Comparison of ENCODE assay signal across 8 cellular contexts in genomic region chr22:39245130-39246039, GRCh38. TPM values are rescaled to one million over a fixed set of nuclear protein-coding genes. Genes with fewer than 3 reads are reported as not detected.
DNase-seq lines count a peak whose midpoint lies in the region; ATAC-seq and TF ChIP-seq lines count a peak whose summit lies in the region.
"Had no signal": no experiment of that assay in that cellular context is flagged by ENCODE, and none has a peak within 500 bp of the region (broad histone marks: within the 10 kb centered on the region; RNA-seq: fewer than 3 reads in every experiment).

No MANE protein-coding gene starts in this region.

- no peaks in the 10 kb centered on the region for H3K27me3 ChIP-seq in HCT116 (ENCODE audit: insufficient read depth, low read length)
- peaks cover 14% of the 10 kb centered on the region for H3K27me3 ChIP-seq in hepatocyte
- H3K27me3 ChIP-seq in spleen (replicated peaks in 1 of 7), result peaks cover 0 to 100% (median 51%) of the 10 kb centered on the region in 7 donors

- TF ChIP-seq CTCF in HCT116 (IDR thresholded peaks at IDR 0.05 in 2 of 3, conservative IDR thresholded peaks at IDR 0.05 in 1 of 3; ENCODE audit: borderline replicate concordance in 1 of 3, insufficient read depth in 1 of 3, low read depth in 2 of 3, low read length in 2 of 3) (no peak), hepatocyte (IDR thresholded peaks at IDR 0.05; ENCODE audit: poor library complexity) (no peak), spleen (IDR thresholded peaks at IDR 0.05 in 8 of 11, conservative IDR thresholded peaks at IDR 0.05 in 3 of 11) (no peak)

- H3K9me2 ChIP-seq in HCT116 (ENCODE audit: insufficient read depth) (no peaks in the 10 kb centered on the region), hepatocyte (replicated peaks; ENCODE audit: insufficient read depth) (no peaks in the 10 kb centered on the region)

- no peaks in the 10 kb centered on the region for H3K9me3 ChIP-seq in HCT116 (ENCODE audit: control insufficient read depth in 1 of 2, insufficient read depth in 1 of 2, low read depth in 1 of 2, low read length in 2 of 2)
- no peaks in the 10 kb centered on the region for H3K9me3 ChIP-seq in hepatocyte (ENCODE audit: low read depth)
- H3K9me3 ChIP-seq in spleen, result no peaks in the 10 kb centered on the region

- no peak for DNase-seq in HCT116 (ENCODE audit: low read depth, low spot score)
- DNase-seq in hepatocyte (ENCODE audit: low spot score), result no peak
- DNase-seq in spleen, result no peak
- no peak for DNase-seq in NCI-H1694 (lab: John Stamatoyannopoulos, UW)
- no peak for DNase-seq in activated gamma-delta T cell treated with Interleukin-2 at 50 U/mL for 16 hours
- DNase-seq in NCI-H1930 (lab: John Stamatoyannopoulos, UW), result no peak
- DNase-seq: effector CD4-positive, alpha-beta T cell had no signal

- CTCF ChIA-PET in HCT116 (lab: Charles Lee), result interaction anchor here (0.6 to 1.4 kb wide), 5 partner anchors 30 to 66 kb away, joined by 3 to 4 read pairs (median 3); no protein-coding TSS in a partner anchor

- no peak overlapping the region for H3K27ac Mint-ChIP-seq in activated T-helper 17 cell treated with anti-CD3 and anti-CD28 coated beads, Interleukin-2, amount 50 U/mL, for 72 hours

- no peak for TF ChIP-seq RAD21 in HCT116 (IDR thresholded peaks at IDR 0.05; ENCODE audit: low read depth)

- peaks cover 25% of the 10 kb centered on the region; the same call in 1 of the 2 replicates for H3K79me2 ChIP-seq in HCT116 (ENCODE audit: insufficient read depth, low read length)
- H3K79me2 ChIP-seq in hepatocyte, result no peaks in the 10 kb centered on the region

- H2AFZ ChIP-seq in HCT116 (ENCODE audit: low read depth, low read length, poor library complexity, severe bottlenecking) (no peak overlapping the region), hepatocyte (no peak overlapping the region)

- RAD21 ChIA-PET in HCT116 (lab: Charles Lee; ENCODE audit: low non-redundant PET in 1 of 2, low total read pairs in 2 of 2, uncharacterized antibody in 2 of 2, unreplicated experiment in 2 of 2), result interaction anchor here in 1 of 2 experiments (0.6 kb wide), 1 partner anchor 60 kb away, joined by 3 read pairs; no protein-coding TSS in a partner anchor

- H4K20me1 ChIP-seq in HCT116 (ENCODE audit: insufficient read depth) (no peaks in the 10 kb centered on the region), hepatocyte (ENCODE audit: insufficient read depth, poor library complexity, severe bottlenecking) (no peaks in the 10 kb centered on the region)

- peaks cover 20% of the 10 kb centered on the region for H3K27me3 Mint-ChIP-seq in activated T-helper 17 cell treated with anti-CD3 and anti-CD28 coated beads, Interleukin-2, amount 50 U/mL, for 72 hours

- WGBS in hepatocyte (ENCODE audit: low lambda C conversion rate, missing lambda C conversion rate), result 64% methylated on average over 18 of the region's 22 CpGs
- WGBS in spleen, 5 donors, result 50 to 69% (median 53%) methylated on average over 16 to 22 of the region's 22 CpGs

- ATAC-seq in HCT116, result peak; percentile 12
- no peak for ATAC-seq in activated T-helper 17 cell treated with anti-CD3 and anti-CD28 coated beads, Interleukin-2, amount 50 U/mL, for 72 hours (replicated peaks)

- intact Hi-C loops in HCT116 (cut with micrococcal nuclease), result no loop called here
- intact Hi-C loops in spleen (cut with DNase I; ENCODE audit: low total_unique reads), result no loop called here

- H3K36me3 ChIP-seq in HCT116 (ENCODE audit: control insufficient read depth in 1 of 2, insufficient read depth in 2 of 2, low read length in 2 of 2) (no peaks in the 10 kb centered on the region), hepatocyte (replicated peaks; ENCODE audit: insufficient read depth, low read depth) (no peaks in the 10 kb centered on the region), spleen (no peaks in the 10 kb centered on the region)

- peaks cover 19% of the 10 kb centered on the region for H3K4me1 Mint-ChIP-seq in activated T-helper 17 cell treated with anti-CD3 and anti-CD28 coated beads, Interleukin-2, amount 50 U/mL, for 72 hours

- H3K36me3 Mint-ChIP-seq in activated T-helper 17 cell treated with anti-CD3 and anti-CD28 coated beads, Interleukin-2, amount 50 U/mL, for 72 hours (ENCODE audit: low read depth), result peaks cover 15% of the 10 kb centered on the region

- POLR2A ChIA-PET in HCT116 (lab: Charles Lee), result interaction anchor here (0.6 to 2.0 kb wide), 16 partner anchors 8 to 369 kb away, joined by 3 to 14 read pairs (median 6); partner anchors contain the start of gene RPL3

- peak overlapping the region; percentile 80 for H3K4me3 Mint-ChIP-seq in activated T-helper 17 cell treated with anti-CD3 and anti-CD28 coated beads, Interleukin-2, amount 50 U/mL, for 72 hours

- peaks cover 21 to 41% of the 10 kb centered on the region in 2 experiments for H3K4me1 ChIP-seq in HCT116 (ENCODE audit: control insufficient read depth in 1 of 2, insufficient read depth in 2 of 2, low read length in 2 of 2)
- peaks cover 24% of the 10 kb centered on the region for H3K4me1 ChIP-seq in hepatocyte (ENCODE audit: insufficient read depth)
- H3K4me1 ChIP-seq in spleen, result peaks cover 26 to 70% (median 59%) of the 10 kb centered on the region in 6 donors

- H3K9ac ChIP-seq in HCT116 (ENCODE audit: low read length), result peak overlapping the region; percentile 89

- no TSS peak for BruUV-seq in HCT116 (replicated peaks; lab: Mats Ljungman, UMichigan)

- H3K4me3 ChIP-seq in HCT116 (replicated peaks in 1 of 2; ENCODE audit: low read depth in 1 of 2, low read length in 2 of 2) (peak overlapping the region; percentile 80 to 96), hepatocyte (no peak overlapping the region), spleen (peak overlapping the region in 7 of 8 donors; percentile 47 to 72 (median 55))

- no peaks in the 10 kb centered on the region for H3K9me3 Mint-ChIP-seq in activated T-helper 17 cell treated with anti-CD3 and anti-CD28 coated beads, Interleukin-2, amount 50 U/mL, for 72 hours

- H3K4me2 ChIP-seq in HCT116 (ENCODE audit: low read length) (peak overlapping the region; percentile 98), hepatocyte (peak overlapping the region; percentile 98)

- TF ChIP-seq POLR2A in HCT116 (IDR thresholded peaks at IDR 0.05; ENCODE audit: borderline replicate concordance, extremely low read depth, insufficient read depth, insufficient read length), result no peak
- TF ChIP-seq POLR2A in spleen (IDR thresholded peaks at IDR 0.05), result no peak

- no peak overlapping the region; the same call in 1 of the 2 replicates for H3K27ac ChIP-seq in HCT116 (ENCODE audit: low read depth, low read length)
- no peak overlapping the region for H3K27ac ChIP-seq in hepatocyte
- peak overlapping the region in 4 of 8 donors; percentile 38 to 77 (median 62) for H3K27ac ChIP-seq in spleen

TF ChIP-seq in HCT116, 20 proteins besides CTCF, POLR2A, EP300 and RAD21:
- TF ChIP-seq SRF (IDR thresholded peaks at IDR 0.05; ENCODE audit: low read depth) (no peak), ZNF274 (IDR thresholded peaks at IDR 0.05; ENCODE audit: low read depth, low read length) (no peak), TCF7L2 (IDR thresholded peaks at IDR 0.05; ENCODE audit: borderline replicate concordance, extremely low read depth, insufficient read depth, insufficient read length) (no peak), SP1 (IDR thresholded peaks at IDR 0.05; ENCODE audit: low read depth) (no peak), FOSL1 (IDR thresholded peaks at IDR 0.05; ENCODE audit: low read depth) (no peak), ZFX (IDR thresholded peaks at IDR 0.05) (no peak), JUND (IDR thresholded peaks at IDR 0.05) (no peak), ELF1 (IDR thresholded peaks at IDR 0.05; ENCODE audit: borderline replicate concordance, low read depth) (no peak), CEBPB (IDR thresholded peaks at IDR 0.05; ENCODE audit: low read depth) (no peak)
- TF ChIP-seq, protein P1, sequence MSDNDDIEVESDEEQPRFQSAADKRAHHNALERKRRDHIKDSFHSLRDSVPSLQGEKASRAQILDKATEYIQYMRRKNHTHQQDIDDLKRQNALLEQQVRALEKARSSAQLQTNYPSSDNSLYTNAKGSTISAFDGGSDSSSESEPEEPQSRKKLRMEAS (IDR thresholded peaks at IDR 0.05), result no peak
- TF ChIP-seq, protein P2, sequence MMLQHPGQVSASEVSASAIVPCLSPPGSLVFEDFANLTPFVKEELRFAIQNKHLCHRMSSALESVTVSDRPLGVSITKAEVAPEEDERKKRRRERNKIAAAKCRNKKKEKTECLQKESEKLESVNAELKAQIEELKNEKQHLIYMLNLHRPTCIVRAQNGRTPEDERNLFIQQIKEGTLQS (IDR thresholded peaks at IDR 0.05), result no peak
- TF ChIP-seq, protein P3, sequence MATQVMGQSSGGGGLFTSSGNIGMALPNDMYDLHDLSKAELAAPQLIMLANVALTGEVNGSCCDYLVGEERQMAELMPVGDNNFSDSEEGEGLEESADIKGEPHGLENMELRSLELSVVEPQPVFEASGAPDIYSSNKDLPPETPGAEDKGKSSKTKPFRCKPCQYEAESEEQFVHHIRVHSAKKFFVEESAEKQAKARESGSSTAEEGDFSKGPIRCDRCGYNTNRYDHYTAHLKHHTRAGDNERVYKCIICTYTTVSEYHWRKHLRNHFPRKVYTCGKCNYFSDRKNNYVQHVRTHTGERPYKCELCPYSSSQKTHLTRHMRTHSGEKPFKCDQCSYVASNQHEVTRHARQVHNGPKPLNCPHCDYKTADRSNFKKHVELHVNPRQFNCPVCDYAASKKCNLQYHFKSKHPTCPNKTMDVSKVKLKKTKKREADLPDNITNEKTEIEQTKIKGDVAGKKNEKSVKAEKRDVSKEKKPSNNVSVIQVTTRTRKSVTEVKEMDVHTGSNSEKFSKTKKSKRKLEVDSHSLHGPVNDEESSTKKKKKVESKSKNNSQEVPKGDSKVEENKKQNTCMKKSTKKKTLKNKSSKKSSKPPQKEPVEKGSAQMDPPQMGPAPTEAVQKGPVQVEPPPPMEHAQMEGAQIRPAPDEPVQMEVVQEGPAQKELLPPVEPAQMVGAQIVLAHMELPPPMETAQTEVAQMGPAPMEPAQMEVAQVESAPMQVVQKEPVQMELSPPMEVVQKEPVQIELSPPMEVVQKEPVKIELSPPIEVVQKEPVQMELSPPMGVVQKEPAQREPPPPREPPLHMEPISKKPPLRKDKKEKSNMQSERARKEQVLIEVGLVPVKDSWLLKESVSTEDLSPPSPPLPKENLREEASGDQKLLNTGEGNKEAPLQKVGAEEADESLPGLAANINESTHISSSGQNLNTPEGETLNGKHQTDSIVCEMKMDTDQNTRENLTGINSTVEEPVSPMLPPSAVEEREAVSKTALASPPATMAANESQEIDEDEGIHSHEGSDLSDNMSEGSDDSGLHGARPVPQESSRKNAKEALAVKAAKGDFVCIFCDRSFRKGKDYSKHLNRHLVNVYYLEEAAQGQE (IDR thresholded peaks at IDR 0.05; ENCODE audit: low read depth), result no peak

RNA-seq across cellular contexts. Expression of gene PDGFB, which starts 0.6 kb away (rescaled TPM):
- total RNA-seq in HCT116 (2021; ENCODE audit: unreplicated experiment) (13.1 TPM), hepatocyte (3.9 and 4.3 TPM in 2 replicates), spleen (10 to 100 TPM in 2 of 7 donors, 1 to 10 TPM in 5; 2.4 to 20.5 (median 9.3) TPM)
- polyA plus RNA-seq in HCT116 (2012), result 15.7 and 16.0 TPM in 2 replicates
- total RNA-seq in activated T-helper 17 cell treated with anti-CD3 and anti-CD28 coated beads, Interleukin-2, amount 50 U/mL, for 72 hours, result 10 to 100 TPM in 1 of 2 donors, 1 to 10 TPM in 1; 5.2 to 11.3 TPM
- polyA plus RNA-seq in hepatocyte (2.5 and 4.1 TPM in 2 replicates), spleen (1 to 10 TPM; 1.7 to 8.2 (median 2.0) TPM)
